ENCODE assay signal across 8 cellular contexts in the genomic region with DNA sequence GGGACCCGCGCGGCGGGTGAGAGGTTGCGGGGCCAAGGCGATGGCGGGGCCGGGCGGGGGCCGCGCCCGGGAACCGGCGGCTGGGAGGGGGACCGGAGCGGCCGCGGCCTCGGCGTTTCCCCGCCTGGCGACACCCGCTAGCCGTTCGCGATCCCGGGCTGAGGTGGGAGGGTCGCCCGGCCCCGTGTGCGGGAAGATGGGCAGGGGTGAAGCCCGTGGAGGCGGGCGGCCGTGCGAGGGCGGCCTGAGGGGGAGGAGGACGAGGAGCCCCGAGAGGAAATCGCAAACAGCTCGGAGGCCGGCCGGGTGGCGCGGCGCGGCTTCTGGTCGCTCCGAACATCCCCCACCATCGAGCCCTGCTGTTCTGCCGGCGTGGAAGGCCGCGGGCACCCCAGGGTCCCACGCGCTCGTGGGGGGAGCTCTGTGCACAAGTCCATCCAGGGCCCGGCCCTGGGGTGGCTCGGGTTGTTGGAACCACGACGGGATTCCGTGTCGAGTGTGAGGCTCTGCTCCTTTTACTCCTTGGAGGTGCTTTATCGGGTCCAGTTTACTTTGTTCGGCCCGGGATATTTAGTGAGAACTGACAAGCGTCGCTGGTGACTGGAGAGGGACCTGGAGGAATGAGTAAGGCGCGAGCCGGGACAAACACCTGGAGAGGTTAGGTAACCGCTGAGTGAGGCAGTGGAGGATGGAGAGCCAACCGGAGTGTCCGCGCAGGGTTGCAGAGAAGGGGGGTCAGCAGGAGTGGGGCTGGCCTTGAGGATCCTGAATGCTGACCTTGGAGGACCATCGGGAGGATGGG. TPM values are rescaled to one million over a fixed set of nuclear protein-coding genes. Genes with fewer than 3 reads are reported as not detected.
DNase-seq lines count a peak whose midpoint lies in the region; ATAC-seq and TF ChIP-seq lines count a peak whose summit lies in the region.

No MANE protein-coding gene starts in this region.

- no peaks in the 10 kb centered on the region for H3F3A ChIP-seq in PC-3 (ENCODE audit: low read length, unreplicated experiment)

- peak overlapping the region; percentile 8 for H3K23ac ChIP-seq in neuronal stem cell (ENCODE audit: low read depth, low read length, poor library complexity)

- POLR2A ChIA-PET in PC-3 (lab: Charles Lee; ENCODE audit: unreplicated experiment): interaction anchor here (0.7 to 0.9 kb wide), 4 partner anchors 11 to 168 kb away, joined by 3 to 4 read pairs (median 4); no protein-coding TSS in a partner anchor

- no peaks in the 10 kb centered on the region for H3K9me3 ChIP-seq in PC-3 (ENCODE audit: low read length)
- no peaks in the 10 kb centered on the region for H3K9me3 ChIP-seq in neuronal stem cell (replicated peaks in 1 of 2; ENCODE audit: control insufficient read depth in 2 of 2, insufficient read depth in 1 of 2, low read depth in 1 of 2, low read length in 2 of 2)

- DNase-seq in 8988T (peak; percentile 51), PC-3 (peak; percentile 62), globus pallidus (ENCODE audit: low spot score) (peak; percentile 40), neuronal stem cell (ENCODE audit: low spot score) (peak; percentile 17), ureter (ENCODE audit: low spot score) (peak; percentile 58)
- peak; percentile 56 for DNase-seq in activated naive CD4-positive, alpha-beta T cell treated with Interleukin-2 at 50 U/mL for 16 hours

- H3K4me2 ChIP-seq in PC-3 (ENCODE audit: low read length) (peak overlapping the region; percentile 84), neuronal stem cell (ENCODE audit: insufficient read depth, low read length, poor library complexity, severe bottlenecking) (peak overlapping the region; percentile 94)

- no peak overlapping the region for H2BK120ac ChIP-seq in neuronal stem cell (ENCODE audit: low read depth, low read length)

- no peak overlapping the region for H2BK12ac ChIP-seq in neuronal stem cell (ENCODE audit: low read length)

- H4K8ac ChIP-seq in neuronal stem cell (ENCODE audit: low read depth, low read length): no peak overlapping the region

- H3K18ac ChIP-seq in neuronal stem cell (ENCODE audit: low read length): peak overlapping the region; percentile 99

- ATAC-seq in GM18520 (IDR thresholded peaks at IDR 0.05; ENCODE audit: unreplicated experiment) (peak; percentile 22), HG03064 (IDR thresholded peaks at IDR 0.05; ENCODE audit: low read depth, unreplicated experiment) (peak; percentile 36), PC-3 (peak; percentile 45)

- no peak for TF ChIP-seq CTCF in PC-3 (conservative IDR thresholded peaks at IDR 0.05; ENCODE audit: low read depth, low read length)

- no peaks in the 10 kb centered on the region for H3K36me3 ChIP-seq in PC-3 (ENCODE audit: low read depth, low read length)
- H3K36me3 ChIP-seq in neuronal stem cell (replicated peaks in 1 of 2; ENCODE audit: control insufficient read depth in 2 of 2, insufficient read depth in 2 of 2, low read length in 2 of 2): no peaks in the 10 kb centered on the region

- H3K4me1 ChIP-seq in PC-3 (ENCODE audit: insufficient read depth, low read length) (peaks cover 15% of the 10 kb centered on the region), neuronal stem cell (ENCODE audit: control insufficient read depth in 2 of 2, insufficient read depth in 1 of 2, low read depth in 1 of 2, low read length in 2 of 2) (peaks cover 0 to 3% of the 10 kb centered on the region in 2 donors)

- no peak overlapping the region for H2AK5ac ChIP-seq in neuronal stem cell (ENCODE audit: low read depth, low read length)

- peak overlapping the region; percentile 53 for H3K4ac ChIP-seq in neuronal stem cell (ENCODE audit: low read length)

- BruUV-seq in PC-3 (replicated peaks; lab: Mats Ljungman, UMichigan): no TSS peak

- intact Hi-C loops in PC-3 (cut with micrococcal nuclease): loop anchor here (2.0 kb wide), 1 partner anchor 64 kb away; no protein-coding TSS in a partner anchor

- H2BK15ac ChIP-seq in neuronal stem cell (ENCODE audit: low read length): peak overlapping the region; percentile 67

- H4K91ac ChIP-seq in neuronal stem cell (ENCODE audit: low read depth, low read length, poor library complexity): no peak overlapping the region

- H4K20me1 ChIP-seq in PC-3 (ENCODE audit: low read length): no peaks in the 10 kb centered on the region

- H2AFZ ChIP-seq in PC-3 (ENCODE audit: low read length): peak overlapping the region; percentile 78
- H2AFZ ChIP-seq in neuronal stem cell (ENCODE audit: low read length): peak overlapping the region; percentile 100

- H2BK5ac ChIP-seq in neuronal stem cell (ENCODE audit: low read length): peak overlapping the region; percentile 2

- H3K9me2 ChIP-seq in PC-3 (replicated peaks; ENCODE audit: low read length): no peaks in the 10 kb centered on the region

- no peak overlapping the region for H3K27ac ChIP-seq in PC-3 (ENCODE audit: low read length)
- H3K27ac ChIP-seq in neuronal stem cell (replicated peaks; ENCODE audit: low read length): no peak overlapping the region

- peak overlapping the region; percentile 85 for H3K4me3 ChIP-seq in PC-3 (ENCODE audit: low read length)
- peak overlapping the region; percentile 58 to 99 for H3K4me3 ChIP-seq in neuronal stem cell (ENCODE audit: low read length in 2 of 2)

- peaks cover 44% of the 10 kb centered on the region for H3K79me2 ChIP-seq in PC-3 (ENCODE audit: low read length)

- peak overlapping the region; percentile 94 for H3K14ac ChIP-seq in neuronal stem cell (ENCODE audit: low read length)

- WGBS in neuronal stem cell (ENCODE audit: extremely low coverage in 2 of 2, insufficient read length in 2 of 2, insufficient replicate concordance in 1 of 2), 2 donors: no CpG with 5 or more reads among the region's 76 CpGs

- CTCF ChIA-PET in PC-3 (lab: Charles Lee): no interaction called here

- peak overlapping the region; percentile 55 for H3K9ac ChIP-seq in PC-3 (ENCODE audit: low read length)
- peak overlapping the region; percentile 90 for H3K9ac ChIP-seq in neuronal stem cell (ENCODE audit: low read depth, low read length, poor library complexity)

- H3K79me1 ChIP-seq in neuronal stem cell (ENCODE audit: low read depth, low read length): no peaks in the 10 kb centered on the region

- H3K27me3 ChIP-seq in PC-3 (ENCODE audit: low read length): no peaks in the 10 kb centered on the region
- peaks cover 0 to 23% (median 6%) of the 10 kb centered on the region in 3 experiments for H3K27me3 ChIP-seq in neuronal stem cell (ENCODE audit: control insufficient read depth in 3 of 3, insufficient read depth in 3 of 3, low read depth in 1 of 3, low read length in 3 of 3)

RNA-seq across cellular contexts. Expression of gene CRTC3, which starts 0.7 kb away (rescaled TPM):
- total RNA-seq in PC-3 (2014; rRNA removed): 12.4 and 18.8 TPM in 2 replicates
- polyA plus RNA-seq in neuronal stem cell (2013, experiment 1 of 2): 8.4 TPM
- 8.2 TPM for polyA plus RNA-seq in neuronal stem cell (2013, experiment 2 of 2)
- 55.7 TPM for total RNA-seq in ureter
